In genomic region chr12:49741882-49742620, GRCh38 we compare ENCODE assay signal across 8 cellular contexts. TPM values are rescaled to one million over a fixed set of nuclear protein-coding genes. Genes with fewer than 3 reads are reported as not detected.
DNase-seq lines count a peak whose midpoint lies in the region; ATAC-seq and TF ChIP-seq lines count a peak whose summit lies in the region.

No MANE protein-coding gene starts in this region.

- ATAC-seq in HG02981 (IDR thresholded peaks at IDR 0.05; ENCODE audit: unreplicated experiment), result peak; percentile 62
- peak; percentile 68 for ATAC-seq in left lobe of liver

- peak overlapping the region; percentile 76 for H3K4me3 ChIP-seq in choroid plexus epithelial cell (ENCODE audit: low read depth, low read length)

- DNase-seq in NCI-H2171 treated with DMSO at 0.1 percent for 48 hours (lab: John Stamatoyannopoulos, UW) (peak; percentile 71), NCI-H2171 (lab: John Stamatoyannopoulos, UW) (no peak), NCI-H2196 treated with DMSO at 0.1 percent for 48 hours (lab: John Stamatoyannopoulos, UW; ENCODE audit: unreplicated experiment) (peak; percentile 73), choroid plexus epithelial cell (ENCODE audit: low read depth) (peak; percentile 85), left lobe of liver (ENCODE audit: low spot score) (peak; percentile 90)
- peak; percentile 80 to 88 for DNase-seq in activated CD4-positive, alpha-beta T cell treated with anti-CD3 and anti-CD28 coated beads for 4 hours
- peak; percentile 74 to 75 for DNase-seq in stimulated activated CD4-positive, alpha-beta T cell treated with anti-CD3 and anti-CD28 coated beads, Interleukin-2, amount 100 ng/mL, for 48 hours

- no peak for TF ChIP-seq CTCF in choroid plexus epithelial cell (conservative IDR thresholded peaks at IDR 0.05; ENCODE audit: low read depth, low read length)

RNA-seq across cellular contexts. Expression of gene TMBIM6, which starts 0.7 kb away (rescaled TPM):
- 1,081 TPM for total RNA-seq in left lobe of liver

RNA-seq across cellular contexts. Expression of gene FMNL3, which starts 34.8 kb away (rescaled TPM):
- total RNA-seq in left lobe of liver, result 3.1 TPM
